In genomic region chr20:62540504-62540903, GRCh38 we compare ENCODE assay signal across 31 cellular contexts.
DNase-seq lines count a peak whose midpoint lies in the region; ATAC-seq, FAIRE-seq and TF ChIP-seq lines count a peak whose summit lies in the region.
"Had no signal": no experiment of that assay in that cellular context is flagged by ENCODE, and none has a peak within 500 bp of the region (broad histone marks: within the 10 kb centered on the region; RNA-seq: fewer than 3 reads in every experiment).

No MANE protein-coding gene starts in this region.

- POLR2A ChIA-PET in HepG2 (lab: Yijun Ruan, JAX) = no interaction called here
- POLR2A ChIA-PET in PC-3 (lab: Charles Lee; ENCODE audit: unreplicated experiment) = no interaction called here

- no peaks in the 10 kb centered on the region for H3K9me2 ChIP-seq in PC-3 (replicated peaks; ENCODE audit: low read length)

- in situ Hi-C loops in HepG2 (cut with HindIII; ENCODE audit: extremely low pct_ligation_motif_present, low pct_unique_long_range_greater_than_20kb) = no loop called here

- H3K27ac ChIP-seq in HepG2 (ENCODE audit: extremely low read length, insufficient read depth, low read length) = no peak overlapping the region
- H3K27ac ChIP-seq in right lobe of liver = no peak overlapping the region
- no peak overlapping the region for H3K27ac ChIP-seq in PC-3 (ENCODE audit: low read length)
- no peak overlapping the region for H3K27ac ChIP-seq in neural progenitor cell
- H3K27ac ChIP-seq: SJSA1, upper lobe of left lung had no signal

- H3K9me3 Mint-ChIP-seq in neural progenitor cell = peaks cover 3% of the 10 kb centered on the region

- H3K4me1 Mint-ChIP-seq in neural progenitor cell = peaks cover 4% of the 10 kb centered on the region
- H3K4me1 Mint-ChIP-seq: activated naive CD8-positive, alpha-beta T cell treated with anti-CD3 and anti-CD28 coated beads, Interleukin-2, amount 50 U/mL, for 24 hours; CD14-positive monocyte; naive thymus-derived CD4-positive, alpha-beta T cell; stimulated activated naive B cell treated with anti-CD40 and anti-IgM and Interleukin-4, amounts not matched to agents 10 μg/mL and 1 μg/mL and 100 μg/mL, for 72 hours had no signal

- FAIRE-seq in HepG2 (lab: Jason Lieb, UNC) = no peak
- FAIRE-seq: keratinocyte, small intestine had no signal

- H3K4me2 ChIP-seq in HepG2 (ENCODE audit: low read depth, low read length) = no peak overlapping the region
- no peak overlapping the region for H3K4me2 ChIP-seq in PC-3 (ENCODE audit: low read length)
- H3K4me2 ChIP-seq in neural progenitor cell = no peak overlapping the region

- H4K20me1 ChIP-seq in HepG2 (ENCODE audit: insufficient read depth, low read length) (no peaks in the 10 kb centered on the region), PC-3 (ENCODE audit: low read length) (no peaks in the 10 kb centered on the region), neural progenitor cell (ENCODE audit: low read depth) (no peaks in the 10 kb centered on the region)

- CTCF ChIA-PET in HepG2 (lab: Yijun Ruan, JAX; ENCODE audit: low intra/inter-chr PET ratio, low total read pairs) (no interaction called here), PC-3 (lab: Charles Lee) (no interaction called here)

- no peaks in the 10 kb centered on the region for H3K36me3 ChIP-seq in HepG2 (replicated peaks in 1 of 2; ENCODE audit: control insufficient read depth in 1 of 2, insufficient read depth in 2 of 2, low read length in 2 of 2)
- no peaks in the 10 kb centered on the region for H3K36me3 ChIP-seq in right lobe of liver
- no peaks in the 10 kb centered on the region for H3K36me3 ChIP-seq in PC-3 (ENCODE audit: low read depth, low read length)
- H3K36me3 ChIP-seq in neural progenitor cell = no peaks in the 10 kb centered on the region
- H3K36me3 ChIP-seq: HAP-1, heart left ventricle, SJSA1, upper lobe of left lung had no signal

- H3K4me1 ChIP-seq in HepG2 (ENCODE audit: insufficient read depth, low read length) (peaks cover 30% of the 10 kb centered on the region), right lobe of liver (no peaks in the 10 kb centered on the region), PC-3 (ENCODE audit: insufficient read depth, low read length) (no peaks in the 10 kb centered on the region), neural progenitor cell (no peaks in the 10 kb centered on the region)
- H3K4me1 ChIP-seq: HAP-1, SJSA1, upper lobe of left lung had no signal

- ATAC-seq in HepG2 = no peak
- ATAC-seq in right lobe of liver = no peak
- no peak for ATAC-seq in PC-3
- ATAC-seq in HG03159 (IDR thresholded peaks at IDR 0.05; ENCODE audit: unreplicated experiment) = no peak
- ATAC-seq in HG02852 (IDR thresholded peaks at IDR 0.05; ENCODE audit: unreplicated experiment) = no peak
- ATAC-seq: activated naive CD8-positive, alpha-beta T cell treated with anti-CD3 and anti-CD28 coated beads, Interleukin-2, amount 50 U/mL, for 24 hours; naive thymus-derived CD4-positive, alpha-beta T cell; stimulated activated naive B cell treated with anti-CD40 and anti-IgM and Interleukin-4, amounts not matched to agents 10 μg/mL and 1 μg/mL and 100 μg/mL, for 72 hours had no signal

- intact Hi-C loops in HepG2 (cut with micrococcal nuclease; ENCODE audit: unreplicated experiment) = no loop called here
- intact Hi-C loops in right lobe of liver (cut with DNase I) = no loop called here
- intact Hi-C loops in PC-3 (cut with micrococcal nuclease) = no loop called here

- H3K9ac ChIP-seq in HepG2 (ENCODE audit: insufficient read depth, low read depth, low read length) (no peak overlapping the region), PC-3 (ENCODE audit: low read length) (no peak overlapping the region), neural progenitor cell (no peak overlapping the region)

- no peaks in the 10 kb centered on the region for H3F3A ChIP-seq in PC-3 (ENCODE audit: low read length, unreplicated experiment)
- H3F3A ChIP-seq in neural progenitor cell (ENCODE audit: low read depth) = no peaks in the 10 kb centered on the region

- no peak overlapping the region for H3K27ac Mint-ChIP-seq in neural progenitor cell
- H3K27ac Mint-ChIP-seq: activated naive CD8-positive, alpha-beta T cell treated with anti-CD3 and anti-CD28 coated beads, Interleukin-2, amount 50 U/mL, for 24 hours; naive thymus-derived CD4-positive, alpha-beta T cell; stimulated activated naive B cell treated with anti-CD40 and anti-IgM and Interleukin-4, amounts not matched to agents 10 μg/mL and 1 μg/mL and 100 μg/mL, for 72 hours had no signal

- H3K9me3 ChIP-seq in HepG2 (ENCODE audit: low read length) (peaks cover 8% of the 10 kb centered on the region), right lobe of liver (no peaks in the 10 kb centered on the region), PC-3 (ENCODE audit: low read length) (no peaks in the 10 kb centered on the region), neural progenitor cell (ENCODE audit: low read depth) (no peaks in the 10 kb centered on the region)
- H3K9me3 ChIP-seq: esophagus muscularis mucosa, HAP-1, upper lobe of left lung had no signal

- H3K79me2 ChIP-seq in HepG2 (ENCODE audit: insufficient read depth, low read length) (no peaks in the 10 kb centered on the region), PC-3 (ENCODE audit: low read length) (no peaks in the 10 kb centered on the region), neural progenitor cell (ENCODE audit: low read depth) (no peaks in the 10 kb centered on the region)

- H2AFZ ChIP-seq in HepG2 (ENCODE audit: low read length) = no peak overlapping the region
- no peak overlapping the region for H2AFZ ChIP-seq in PC-3 (ENCODE audit: low read length)
- no peak overlapping the region for H2AFZ ChIP-seq in neural progenitor cell (replicated peaks)

- TF ChIP-seq EP300 in HepG2 (IDR thresholded peaks at IDR 0.05; ENCODE audit: low read depth in 2 of 2, low read length in 2 of 2) (no peak), HepG2 (CRISPR knock-in tag; IDR thresholded peaks at IDR 0.05; ENCODE audit: borderline replicate concordance) (no peak)

- H3K27me3 Mint-ChIP-seq in neural progenitor cell (ENCODE audit: insufficient read depth, low read depth) = peaks cover 15% of the 10 kb centered on the region
- H3K27me3 Mint-ChIP-seq: activated naive CD8-positive, alpha-beta T cell treated with anti-CD3 and anti-CD28 coated beads, Interleukin-2, amount 50 U/mL, for 24 hours; naive thymus-derived CD4-positive, alpha-beta T cell had no signal

- peaks cover 23 to 66% of the 10 kb centered on the region in 2 experiments for H3K27me3 ChIP-seq in HepG2 (ENCODE audit: control insufficient read depth in 1 of 2, insufficient read depth in 2 of 2, low read length in 2 of 2)
- H3K27me3 ChIP-seq in right lobe of liver = no peaks in the 10 kb centered on the region
- H3K27me3 ChIP-seq in PC-3 (ENCODE audit: low read length) = no peaks in the 10 kb centered on the region
- no peaks in the 10 kb centered on the region for H3K27me3 ChIP-seq in neural progenitor cell

- no peaks in the 10 kb centered on the region for H3K36me3 Mint-ChIP-seq in neural progenitor cell
- H3K36me3 Mint-ChIP-seq: CD14-positive monocyte; naive thymus-derived CD4-positive, alpha-beta T cell; stimulated activated naive B cell treated with anti-CD40 and anti-IgM and Interleukin-4, amounts not matched to agents 10 μg/mL and 1 μg/mL and 100 μg/mL, for 72 hours had no signal

- TF ChIP-seq CTCF in HepG2 (CRISPR knock-in tag; IDR thresholded peaks at IDR 0.05) = no peak
- TF ChIP-seq CTCF in right lobe of liver (IDR thresholded peaks at IDR 0.05) = no peak
- TF ChIP-seq CTCF in PC-3 (conservative IDR thresholded peaks at IDR 0.05; ENCODE audit: low read depth, low read length) = 0 out of 2 replicates have a peak, but pooled peaks have one; percentile 26
- TF ChIP-seq CTCF in neural progenitor cell (IDR thresholded peaks at IDR 0.05) = peak; percentile 19

- TF ChIP-seq RAD21 in HepG2 (CRISPR knock-in tag; IDR thresholded peaks at IDR 0.05) = no peak

- BruUV-seq in HepG2 (replicated peaks; lab: Mats Ljungman, UMichigan) (no TSS peak), PC-3 (replicated peaks; lab: Mats Ljungman, UMichigan) (no TSS peak)

- no peak overlapping the region for H3K4me3 Mint-ChIP-seq in neural progenitor cell
- H3K4me3 Mint-ChIP-seq: activated naive CD8-positive, alpha-beta T cell treated with anti-CD3 and anti-CD28 coated beads, Interleukin-2, amount 50 U/mL, for 24 hours; CD14-positive monocyte; naive thymus-derived CD4-positive, alpha-beta T cell; stimulated activated naive B cell treated with anti-CD40 and anti-IgM and Interleukin-4, amounts not matched to agents 10 μg/mL and 1 μg/mL and 100 μg/mL, for 72 hours had no signal

- no peak for DNase-seq in HepG2 (ENCODE audit: low spot score)
- no peak for DNase-seq in right lobe of liver
- DNase-seq in PC-3 = no peak
- DNase-seq in neural progenitor cell (ENCODE audit: low spot score) = no peak
- DNase-seq in GDM1 (lab: John Stamatoyannopoulos, UW) = no peak
- no peak for DNase-seq in activated CD8-positive, alpha-beta memory T cell treated with anti-CD3 and anti-CD28 coated beads, Interleukin-2, amount 50 U/mL, for 48 hours
- DNase-seq: 8988T; activated CD4-positive, alpha-beta T cell treated with anti-CD3 and anti-CD28 coated beads, Interleukin-2, amount 50 U/mL, for 1 hour; activated naive CD4-positive, alpha-beta T cell; activated naive CD8-positive, alpha-beta T cell treated with anti-CD3 and anti-CD28 coated beads, Interleukin-2, amount 50 U/mL, for 24 hours; central memory CD4-positive, alpha-beta T cell; DMS79 treated with DMSO at 0.1 percent for 48 hours; foreskin fibroblast; heart left ventricle; naive thymus-derived CD4-positive, alpha-beta T cell; NCI-H1092; NCI-H187 treated with DMSO at 0.1 percent for 48 hours; NCI-H2171; occipital lobe; RPMI8226; small intestine; stimulated activated naive B cell treated with anti-CD40 and anti-IgM and Interleukin-4, amounts not matched to agents 10 μg/mL and 1 μg/mL and 100 μg/mL, for 72 hours; T-helper 9 cell had no signal

- no peak for TF ChIP-seq POLR2A in HepG2 (IDR thresholded peaks at IDR 0.05; ENCODE audit: insufficient read depth in 1 of 2, low read depth in 2 of 2, low read length in 2 of 2)
- TF ChIP-seq POLR2A in right lobe of liver (IDR thresholded peaks at IDR 0.05) = no peak

- H3K4me3 ChIP-seq in HepG2 (replicated peaks in 1 of 3; ENCODE audit: insufficient read depth in 1 of 3, low read depth in 2 of 3, low read length in 3 of 3) (no peak overlapping the region), right lobe of liver (no peak overlapping the region), PC-3 (ENCODE audit: low read length) (no peak overlapping the region), neural progenitor cell (no peak overlapping the region)
- H3K4me3 ChIP-seq: esophagus muscularis mucosa, HAP-1, heart left ventricle, SJSA1, upper lobe of left lung had no signal

- 64% methylated on average over 7 of the region's 14 CpGs for WGBS in HepG2 (ENCODE audit: low lambda C conversion rate)
- WGBS in right lobe of liver (ENCODE audit: insufficient coverage, low coverage, low lambda C conversion rate, missing lambda C conversion rate) = 78% methylated on average over 5 of the region's 14 CpGs

TF ChIP-seq in HepG2, 621 proteins besides CTCF, POLR2A, EP300 and RAD21 (continues in another document):
- no peak for TF ChIP-seq TSC22D2 (CRISPR knock-in tag; IDR thresholded peaks at IDR 0.05; ENCODE audit: borderline replicate concordance)

Comparison
In these comparisons a context has a peak if more than half of its experiments do, and no peak if none do; other contexts are left out.
1. CTCF ChIP-seq: peak in PC-3 (single experiment) and neural progenitor cell (single experiment); none in HepG2 (single experiment) and right lobe of liver (0 of 4).